ENCODE assay signal across 10 cellular contexts in the genomic region with DNA sequence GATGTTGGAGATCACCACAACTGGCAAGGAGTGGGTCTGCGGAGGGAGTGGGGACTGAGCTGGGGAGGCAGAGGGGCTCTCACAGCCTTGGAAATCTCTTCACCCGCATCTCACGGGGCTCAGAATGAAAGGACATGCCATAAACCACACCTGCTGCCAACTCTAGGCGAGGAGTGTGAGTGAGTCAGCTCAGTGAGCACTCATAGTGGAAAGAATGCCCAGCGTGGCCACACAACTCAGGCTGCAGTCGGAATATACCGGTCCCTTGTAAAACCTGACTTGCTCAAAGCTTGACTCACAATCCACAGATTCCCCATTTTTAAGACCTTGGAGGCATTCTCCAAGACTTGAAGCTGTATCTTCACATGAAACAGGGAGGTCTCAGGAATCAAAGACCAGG. TPM values are rescaled to one million over a fixed set of nuclear protein-coding genes. Genes with fewer than 3 reads are reported as not detected.
DNase-seq lines count a peak whose midpoint lies in the region; ATAC-seq, FAIRE-seq and TF ChIP-seq lines count a peak whose summit lies in the region.
"Had no signal": no experiment of that assay in that cellular context is flagged by ENCODE, and none has a peak within 500 bp of the region (broad histone marks: within the 10 kb centered on the region; RNA-seq: fewer than 3 reads in every experiment).

No MANE protein-coding gene starts in this region.

- DNase-seq in SJSA1 (ENCODE audit: low read depth in 1 of 2, low spot score in 2 of 2) (peak; percentile 56 to 84), progenitor cell of endocrine pancreas (ENCODE audit: low spot score, unreplicated experiment) (no peak), SIG-M5 treated with dmso at 0.1 percent for 504 hours (lab: John Stamatoyannopoulos, UW; ENCODE audit: unreplicated experiment) (no peak), NCI-H1436 treated with DMSO at 0.1 percent for 48 hours (lab: John Stamatoyannopoulos, UW) (no peak)
- no peak for DNase-seq in NK-92 treated with Interleukin-12 subunit alpha and Interleukin-12 subunit beta, amount 100 ng/mL, for 24 hours (lab: John Stamatoyannopoulos, UW)
- no peak for DNase-seq in stimulated activated naive B cell treated with anti-CD40 and anti-IgM and Interleukin-4, amounts not matched to agents 10 μg/mL and 1 μg/mL and 100 μg/mL, for 72 hours

- H3K9me3 Mint-ChIP-seq in progenitor cell of endocrine pancreas (ENCODE audit: low read depth): no peaks in the 10 kb centered on the region
- H3K9me3 Mint-ChIP-seq in stimulated activated naive B cell treated with anti-CD40 and anti-IgM and Interleukin-4, amounts not matched to agents 10 μg/mL and 1 μg/mL and 100 μg/mL, for 72 hours: no peaks in the 10 kb centered on the region

- H3K27ac ChIP-seq in SJSA1 (peak overlapping the region; percentile 58), esophagus (ENCODE audit: low read depth in 2 of 2, low read length in 1 of 2) (peak overlapping the region; percentile 8 to 61)
- H3K27ac ChIP-seq: suprapubic skin had no signal

- no peak for TF ChIP-seq CTCF in progenitor cell of endocrine pancreas (IDR thresholded peaks at IDR 0.05; ENCODE audit: unreplicated experiment)

- no peaks in the 10 kb centered on the region for H3K4me1 Mint-ChIP-seq in progenitor cell of endocrine pancreas (ENCODE audit: low read depth)
- H3K4me1 Mint-ChIP-seq in stimulated activated naive B cell treated with anti-CD40 and anti-IgM and Interleukin-4, amounts not matched to agents 10 μg/mL and 1 μg/mL and 100 μg/mL, for 72 hours: peaks cover 18 to 30% of the 10 kb centered on the region in 2 donors

- H3K9me3 ChIP-seq in SJSA1 (replicated peaks): no peaks in the 10 kb centered on the region
- no peaks in the 10 kb centered on the region for H3K9me3 ChIP-seq in esophagus (ENCODE audit: control insufficient read depth in 2 of 2, insufficient read depth in 1 of 2, low read depth in 1 of 2, low read length in 1 of 2)
- H3K9me3 ChIP-seq: suprapubic skin had no signal

- H3K36me3 ChIP-seq in SJSA1: peaks cover 50% of the 10 kb centered on the region
- peaks cover 6 to 21% of the 10 kb centered on the region in 2 donors for H3K36me3 ChIP-seq in esophagus (ENCODE audit: control insufficient read depth in 2 of 2, insufficient read depth in 2 of 2, low read length in 1 of 2)

- no peak overlapping the region for H3K4me3 Mint-ChIP-seq in progenitor cell of endocrine pancreas (ENCODE audit: low read depth)
- H3K4me3 Mint-ChIP-seq in stimulated activated naive B cell treated with anti-CD40 and anti-IgM and Interleukin-4, amounts not matched to agents 10 μg/mL and 1 μg/mL and 100 μg/mL, for 72 hours: no peak overlapping the region

- 40 to 69% methylated on average over 7 of the region's 7 CpGs for WGBS in esophagus, 2 donors

- H3K4me3 ChIP-seq in SJSA1 (no peak overlapping the region), esophagus (ENCODE audit: low read depth in 1 of 2, low read length in 2 of 2) (no peak overlapping the region)
- H3K4me3 ChIP-seq: skin epidermis, suprapubic skin had no signal

- ATAC-seq in stimulated activated naive B cell treated with anti-CD40 and anti-IgM and Interleukin-4, amounts not matched to agents 10 μg/mL and 1 μg/mL and 100 μg/mL, for 72 hours (replicated peaks): no peak

- peak overlapping the region; percentile 20 for H3K27ac Mint-ChIP-seq in progenitor cell of endocrine pancreas
- H3K27ac Mint-ChIP-seq in stimulated activated naive B cell treated with anti-CD40 and anti-IgM and Interleukin-4, amounts not matched to agents 10 μg/mL and 1 μg/mL and 100 μg/mL, for 72 hours: no peak overlapping the region

- no peaks in the 10 kb centered on the region for H3K27me3 ChIP-seq in SJSA1 (replicated peaks)
- no peaks in the 10 kb centered on the region for H3K27me3 ChIP-seq in esophagus (ENCODE audit: control insufficient read depth in 1 of 2, insufficient read depth in 2 of 2, low read length in 2 of 2)
- H3K27me3 ChIP-seq: suprapubic skin had no signal

- H3K4me1 ChIP-seq in SJSA1 (replicated peaks) (peaks cover 61% of the 10 kb centered on the region), esophagus (ENCODE audit: control insufficient read depth in 2 of 2, insufficient read depth in 2 of 2, low read length in 1 of 2) (peaks cover 0 to 6% of the 10 kb centered on the region in 2 donors)

- H3K36me3 Mint-ChIP-seq in progenitor cell of endocrine pancreas (ENCODE audit: insufficient read depth): peaks cover 24% of the 10 kb centered on the region
- H3K36me3 Mint-ChIP-seq in stimulated activated naive B cell treated with anti-CD40 and anti-IgM and Interleukin-4, amounts not matched to agents 10 μg/mL and 1 μg/mL and 100 μg/mL, for 72 hours: peaks cover 43 to 66% of the 10 kb centered on the region in 2 donors

- peak; percentile 27 for FAIRE-seq in G401.6 (lab: Jason Lieb, UNC)

- H3K27me3 Mint-ChIP-seq in progenitor cell of endocrine pancreas: no peaks in the 10 kb centered on the region
- no peaks in the 10 kb centered on the region for H3K27me3 Mint-ChIP-seq in stimulated activated naive B cell treated with anti-CD40 and anti-IgM and Interleukin-4, amounts not matched to agents 10 μg/mL and 1 μg/mL and 100 μg/mL, for 72 hours

RNA-seq across cellular contexts. Expression of a gene that starts 36.7 kb away (rescaled TPM):
- 4.6 and 4.8 TPM in 2 replicates for total RNA-seq in SJSA1 (2014; rRNA removed; shearing (Covaris generic))
- 1 to 10 TPM; 4.7 to 6.3 TPM for polyA plus RNA-seq in esophagus
- 0.74 and 1.4 TPM in 2 replicates for total RNA-seq in progenitor cell of endocrine pancreas

RNA-seq across cellular contexts. Expression of a gene that starts 48.8 kb away (rescaled TPM):
- 22.1 and 36.0 TPM in 2 replicates for total RNA-seq in SJSA1 (2014; rRNA removed; shearing (Covaris generic))
- 10 to 100 TPM; 14.0 to 14.4 TPM for polyA plus RNA-seq in esophagus
- 43.3 and 46.8 TPM in 2 replicates for total RNA-seq in progenitor cell of endocrine pancreas

Comparison
In these comparisons a context has a peak if more than half of its experiments do, and no peak if none do; other contexts are left out.
1. DNase-seq: peak in SJSA1 (2 of 2); none in progenitor cell of endocrine pancreas (single experiment), NK-92 treated with Interleukin-12 subunit alpha and Interleukin-12 subunit beta, amount 100 ng/mL, for 24 hours (single experiment), SIG-M5 treated with dmso at 0.1 percent for 504 hours (single experiment), NCI-H1436 treated with DMSO at 0.1 percent for 48 hours (single experiment) and stimulated activated naive B cell treated with anti-CD40 and anti-IgM and Interleukin-4, amounts not matched to agents 10 μg/mL and 1 μg/mL and 100 μg/mL, for 72 hours (single experiment).